33 cellular contexts compared by ENCODE assay signal in the genomic region with DNA sequence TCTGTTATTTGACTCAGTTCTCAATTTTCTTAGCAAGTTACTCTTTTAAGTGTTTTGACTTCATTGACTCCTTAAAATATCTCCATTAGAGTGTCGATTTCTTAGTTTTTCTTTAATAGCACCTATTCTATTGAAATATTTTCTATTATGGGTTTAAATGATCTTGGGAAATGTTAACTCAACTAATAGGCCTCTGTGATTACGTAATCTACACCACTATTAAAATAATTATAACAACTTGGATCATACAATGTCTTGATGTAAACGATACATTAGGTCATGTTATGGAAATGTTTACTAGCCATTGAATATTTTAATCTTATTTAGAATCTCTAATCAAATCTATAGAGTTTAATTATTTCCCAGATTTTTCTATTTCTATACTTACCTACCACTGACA.
"Had no signal": no experiment of that assay in that cellular context is flagged by ENCODE, and none has a peak within 500 bp of the region (broad histone marks: within the 10 kb centered on the region; RNA-seq: fewer than 3 reads in every experiment).

No MANE protein-coding gene starts in this region.

- DNase-seq: activated B cell treated with CpG ODN at 0.5 μM for 24 hours; activated CD4-positive, alpha-beta memory T cell treated with anti-CD3 and anti-CD28 coated beads for 36 hours; activated CD4-positive, alpha-beta T cell treated with anti-CD3 and anti-CD28 coated beads for 4 hours; activated CD4-positive, alpha-beta T cell treated with anti-CD3 and anti-CD28 coated beads, Interleukin-2, amount 10 ng/mL, durations not matched to agents 24 days and 14 days; activated CD4-positive, alpha-beta T cell treated with anti-CD3 and anti-CD28 coated beads, Interleukin-2, amount 50 U/mL, for 1 hour; activated CD4-positive, alpha-beta T cell treated with anti-CD3 and anti-CD28 coated beads, Interleukin-2, amount 50 U/mL, for 4 hours; activated CD4-positive, CD25-positive, alpha-beta regulatory T cell treated with anti-CD3 and anti-CD28 coated beads, Interleukin-2, amount 50 U/mL, for 72 hours; activated CD8-positive, alpha-beta memory T cell treated with anti-CD3 and anti-CD28 coated beads, Interleukin-2, amount 50 U/mL, for 4 hours; activated CD8-positive, alpha-beta T cell treated with anti-CD3 and anti-CD28 coated beads for 36 hours; activated effector memory CD4-positive, alpha-beta T cell treated with anti-CD3 and anti-CD28 coated beads, Interleukin-2, amount 50 U/mL, for 16 hours; activated gamma-delta T cell treated with Interleukin-2 at 50 U/mL for 16 hours; activated naive CD4-positive, alpha-beta T cell; activated naive CD4-positive, alpha-beta T cell treated with anti-CD3 and anti-CD28 coated beads for 36 hours; activated naive CD4-positive, alpha-beta T cell treated with anti-CD3 and anti-CD28 coated beads, Interleukin-2, amount 50 U/mL, for 16 hours; activated naive CD8-positive, alpha-beta T cell treated with anti-CD3 and anti-CD28 coated beads for 36 hours; activated T-cell treated with anti-CD3 and anti-CD28 coated beads for 4 hours; activated T-cell treated with anti-CD3 and anti-CD28 coated beads, Interleukin-2, amount 50 U/mL, for 1 hour; activated T-cell treated with anti-CD3 and anti-CD28 coated beads, Interleukin-2, amount 50 U/mL, for 4 hours; activated T-cell treated with anti-CD3 and anti-CD28 coated beads, Interleukin-2, amount 50 U/mL, for 72 hours; adrenal gland; amniotic stem cell; aorta; body of pancreas; brain microvascular endothelial cell; central memory CD4-positive, alpha-beta T cell; T-helper 2 cell; T-helper 9 cell had no signal

- H3K27ac ChIP-seq: adrenal gland, body of pancreas, brain microvascular endothelial cell, breast epithelium, VCaP had no signal

- H3K4me1 ChIP-seq: adrenal gland, body of pancreas, breast epithelium had no signal

- H3K9me3 ChIP-seq: adrenal gland, body of pancreas, breast epithelium had no signal

- H3K27me3 ChIP-seq: adrenal gland, body of pancreas, brain microvascular endothelial cell, breast epithelium had no signal

- H3K4me3 ChIP-seq: adrenal gland, body of pancreas, breast epithelium had no signal

- H3K36me3 ChIP-seq: adrenal gland, brain microvascular endothelial cell, breast epithelium had no signal

- FAIRE-seq: astrocyte, TTC549 had no signal

- ATAC-seq: activated CD8-positive, alpha-beta T cell treated with anti-CD3 and anti-CD28 coated beads for 36 hours; activated naive CD4-positive, alpha-beta T cell treated with anti-CD3 and anti-CD28 coated beads, Interleukin-2, amount 50 U/mL, for 72 hours; activated T-cell treated with anti-CD3 and anti-CD28 coated beads, Interleukin-2, amount 50 U/mL, for 4 hours; activated T-cell treated with anti-CD3 and anti-CD28 coated beads, Interleukin-2, amount 50 U/mL, for 72 hours; activated T-helper 17 cell treated with anti-CD3 and anti-CD28 coated beads, Interleukin-2, amount 50 U/mL, for 72 hours; body of pancreas had no signal
